8 cellular contexts compared by ENCODE assay signal in the genomic region with DNA sequence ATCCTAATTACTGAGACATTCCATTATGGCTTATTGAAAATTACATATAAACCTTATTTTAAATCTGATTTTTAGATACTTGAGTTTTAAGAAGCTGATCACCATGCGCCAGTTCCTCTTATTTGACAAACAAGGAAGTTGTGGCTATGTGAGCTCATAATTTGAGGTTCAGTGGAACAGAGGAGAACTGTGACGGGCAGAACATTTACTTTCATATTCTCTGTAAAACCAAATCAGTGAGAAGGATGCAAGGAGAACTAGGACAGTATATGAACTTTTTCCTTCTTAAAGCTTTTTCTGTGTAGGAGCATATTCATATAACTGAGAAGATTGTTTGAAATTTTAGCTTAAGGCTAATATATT. TPM values are rescaled to one million over a fixed set of nuclear protein-coding genes. Genes with fewer than 3 reads are reported as not detected.
DNase-seq lines count a peak whose midpoint lies in the region; ATAC-seq and TF ChIP-seq lines count a peak whose summit lies in the region.

No MANE protein-coding gene starts in this region.

- H3K9me3 Mint-ChIP-seq in HFFc6 = no peaks in the 10 kb centered on the region

- TF ChIP-seq CTCF in OCI-LY7 (conservative IDR thresholded peaks at IDR 0.05; ENCODE audit: low read length) = no peak
- TF ChIP-seq CTCF in HFFc6 (IDR thresholded peaks at IDR 0.05) = no peak

- H3K4me1 ChIP-seq in OCI-LY7 (ENCODE audit: insufficient read depth, low read length, poor library complexity, severe bottlenecking) = peaks cover 62% of the 10 kb centered on the region

- intact Hi-C loops in OCI-LY7 (cut with micrococcal nuclease; ENCODE audit: unreplicated experiment) = loop anchor here (2.0 kb wide), 1 partner anchor 59 kb away; no protein-coding TSS in a partner anchor

- no peak overlapping the region for H2AFZ ChIP-seq in OCI-LY7 (ENCODE audit: low read length)

- peak; percentile 75 for ATAC-seq in HG02885 (IDR thresholded peaks at IDR 0.05; ENCODE audit: poor library complexity, unreplicated experiment)

- H3K27ac ChIP-seq in OCI-LY7 (ENCODE audit: low read depth, low read length, poor library complexity, severe bottlenecking) = peak overlapping the region; percentile 95

- peak overlapping the region; percentile 94 for H3K4me2 ChIP-seq in OCI-LY7 (ENCODE audit: low read length)

- peak overlapping the region; percentile 61 for H3K4me3 ChIP-seq in OCI-LY7 (ENCODE audit: low read depth, low read length, poor library complexity, severe bottlenecking)

- H3K9me3 ChIP-seq in OCI-LY7 (ENCODE audit: low read length) = peaks cover 32% of the 10 kb centered on the region; the same call in 1 of the 2 replicates

- CTCF ChIA-PET in OCI-LY7 (lab: Charles Lee; ENCODE audit: unreplicated experiment) = interaction anchor here (0.8 to 1.7 kb wide), 3 partner anchors 19 to 116 kb away, joined by 3 to 6 read pairs (median 5); no protein-coding TSS in a partner anchor

- peaks cover 100% of the 10 kb centered on the region for H3K79me2 ChIP-seq in OCI-LY7 (ENCODE audit: insufficient read depth, low read depth, low read length)

- DNase-seq in stimulated activated CD4-positive, alpha-beta T cell treated with anti-CD3 and anti-CD28 coated beads, Interleukin-15, amount 100 ng/mL, for 24 hours = peak; percentile 33
- DNase-seq in stimulated activated CD4-positive, alpha-beta T cell treated with anti-CD3 and anti-CD28 coated beads, Interleukin-1b, Interleukin-23, amount 100 ng/mL, for 48 hours = no peak
- DNase-seq in OCI-LY7 (ENCODE audit: low spot score) (peak; percentile 88), kidney tubule cell (ENCODE audit: low spot score) (peak; percentile 30), NCI-H748 treated with DMSO at 0.1 percent for 48 hours (lab: John Stamatoyannopoulos, UW) (no peak), HFFc6 (no peak)
- no peak for DNase-seq in stimulated activated CD4-positive, alpha-beta T cell treated with anti-CD3 and anti-CD28 coated beads, Interleukin-4, amount 100 ng/mL, for 1 hour

- POLR2A ChIA-PET in OCI-LY7 (lab: Charles Lee) = interaction anchor here (0.6 to 7.5 kb wide), 22 partner anchors 8 to 149 kb away, joined by 3 to 110 read pairs (median 7); a partner anchor contains a TSS

- no peaks in the 10 kb centered on the region; the same call in none of the 2 replicates for H3K27me3 Mint-ChIP-seq in HFFc6 (ENCODE audit: insufficient read depth)

- no peaks in the 10 kb centered on the region for H3K4me1 Mint-ChIP-seq in HFFc6 (ENCODE audit: low read depth)

- BruUV-seq in OCI-LY7 (replicated peaks; lab: Mats Ljungman, UMichigan) = no TSS peak

- H3K36me3 ChIP-seq in OCI-LY7 (ENCODE audit: insufficient read depth, low read length) = peaks cover 54% of the 10 kb centered on the region

- H3K27ac Mint-ChIP-seq in HFFc6 = no peak overlapping the region

- H4K20me1 ChIP-seq in OCI-LY7 (ENCODE audit: insufficient read depth, low read length) = peaks cover 9% of the 10 kb centered on the region

- H3K36me3 Mint-ChIP-seq in HFFc6 (ENCODE audit: low read depth) = no peaks in the 10 kb centered on the region

- H3K9me2 ChIP-seq in OCI-LY7 (ENCODE audit: insufficient read depth, low read length) = no peaks in the 10 kb centered on the region

- H3K4me3 Mint-ChIP-seq in HFFc6 = no peak overlapping the region

RNA-seq across cellular contexts. Expression of a gene that starts 25.3 kb away (rescaled TPM):
- total RNA-seq in OCI-LY7 (2014; rRNA removed; shearing (Covaris generic)) = 108 and 122 TPM in 2 replicates
- 309 and 368 TPM in 2 replicates for total RNA-seq in OCI-LY7 (2022)
- total RNA-seq in HFFc6 (2021; fragmentation: NEBNext Ultra II Directional; extraction: Animal tissue kit (Norgen Biotek cat#: 25700)) = 10 to 100 TPM; 13.7 to 17.1 (median 16.0) TPM

Comparison
In these comparisons a context has a peak if more than half of its experiments do, and no peak if none do; other contexts are left out.
1. DNase-seq: peak in stimulated activated CD4-positive, alpha-beta T cell treated with anti-CD3 and anti-CD28 coated beads, Interleukin-15, amount 100 ng/mL, for 24 hours (single experiment), OCI-LY7 (single experiment) and kidney tubule cell (single experiment); none in stimulated activated CD4-positive, alpha-beta T cell treated with anti-CD3 and anti-CD28 coated beads, Interleukin-1b, Interleukin-23, amount 100 ng/mL, for 48 hours (single experiment), NCI-H748 treated with DMSO at 0.1 percent for 48 hours (single experiment), HFFc6 (single experiment) and stimulated activated CD4-positive, alpha-beta T cell treated with anti-CD3 and anti-CD28 coated beads, Interleukin-4, amount 100 ng/mL, for 1 hour (single experiment).
2. RNA of a gene that starts 25.3 kb away (total RNA-seq): 108 to 368 TPM in OCI-LY7; 13.7 to 17.1 TPM in HFFc6; every median in the first group is over 4 times any median in the second.